In genomic region chr2:11738589-11739436, GRCh38 we compare ENCODE assay signal across 9 cellular contexts. TPM values are rescaled to one million over a fixed set of nuclear protein-coding genes. Genes with fewer than 3 reads are reported as not detected.
DNase-seq lines count a peak whose midpoint lies in the region; ATAC-seq, FAIRE-seq and TF ChIP-seq lines count a peak whose summit lies in the region.
"Had no signal": no experiment of that assay in that cellular context is flagged by ENCODE, and none has a peak within 500 bp of the region (broad histone marks: within the 10 kb centered on the region; RNA-seq: fewer than 3 reads in every experiment).

No MANE protein-coding gene starts in this region.

- peak overlapping the region; percentile 40 for H3K4me3 Mint-ChIP-seq in natural killer cell treated with Interleukin-12 subunit alpha and Interleukin-12 subunit beta and Interleukin-15 and Interleukin-18, amount 100 ng/mL, for 72 hours
- H3K4me3 Mint-ChIP-seq: stimulated activated naive CD8-positive, alpha-beta T cell treated with anti-CD3 and anti-CD28 coated beads, Interleukin-15, Interleukin-2, amounts not matched to agents 100 ng/mL and 50 ng/mL, for 24 hours had no signal

- H3K27ac Mint-ChIP-seq in natural killer cell treated with Interleukin-12 subunit alpha and Interleukin-12 subunit beta and Interleukin-15 and Interleukin-18, amount 100 ng/mL, for 72 hours: peak overlapping the region; percentile 29 to 43
- H3K27ac Mint-ChIP-seq: stimulated activated naive CD8-positive, alpha-beta T cell treated with anti-CD3 and anti-CD28 coated beads, Interleukin-15, Interleukin-2, amounts not matched to agents 100 ng/mL and 50 ng/mL, for 24 hours had no signal

- H3K4me1 Mint-ChIP-seq in natural killer cell treated with Interleukin-12 subunit alpha and Interleukin-12 subunit beta and Interleukin-15 and Interleukin-18, amount 100 ng/mL, for 72 hours (ENCODE audit: low read depth in 2 of 2): peaks cover 26 to 29% of the 10 kb centered on the region in 2 donors

- H2AFZ ChIP-seq in endothelial cell of umbilical vein (ENCODE audit: low read depth, low read length): peak overlapping the region; percentile 63

- H3K9me1 ChIP-seq in endothelial cell of umbilical vein (replicated peaks; ENCODE audit: control insufficient read depth, extremely low read depth, insufficient read depth, low read length): no peaks in the 10 kb centered on the region

- intact Hi-C loops in endothelial cell of umbilical vein (cut with micrococcal nuclease): loop anchor here (1.0 kb wide), 2 partner anchors 40 to 46 kb away; no protein-coding TSS in a partner anchor

- dilution Hi-C loops in endothelial cell of umbilical vein (cut with MboI; ENCODE audit: extremely low pct_ligation_motif_present, low sequenced_read_pairs): no loop called here

- POLR2A ChIA-PET in endothelial cell of umbilical vein (lab: Charles Lee): no interaction called here

- H3K4me1 ChIP-seq in endothelial cell of umbilical vein (ENCODE audit: control insufficient read depth, extremely low read depth, insufficient read depth, low read length): peaks cover 23% of the 10 kb centered on the region

- ATAC-seq in HG03439 (IDR thresholded peaks at IDR 0.05; ENCODE audit: unreplicated experiment): peak; percentile 60
- peak; percentile 99 for ATAC-seq in SK-N-SH treated with all-trans-retinoic acid at 6 μM for 48 hours
- ATAC-seq in natural killer cell treated with Interleukin-12 subunit alpha and Interleukin-12 subunit beta and Interleukin-15 and Interleukin-18, amount 100 ng/mL, for 72 hours: peak; percentile 80 to 84

- H3K27me3 Mint-ChIP-seq in natural killer cell treated with Interleukin-12 subunit alpha and Interleukin-12 subunit beta and Interleukin-15 and Interleukin-18, amount 100 ng/mL, for 72 hours: peaks cover 1 to 7% of the 10 kb centered on the region in 2 donors

- CTCF ChIA-PET in endothelial cell of umbilical vein (lab: Charles Lee): interaction anchor here (1.1 to 5.3 kb wide), 12 partner anchors 8 to 1268 kb away, joined by 3 to 80 read pairs (median 7); partner anchors contain the start of gene LPIN1

- TF ChIP-seq CTCF in GM12873 (IDR thresholded peaks at IDR 0.05; ENCODE audit: insufficient read depth, low read depth, low read length, missing control alignments) (peak; percentile 53), endothelial cell of umbilical vein (IDR thresholded peaks at IDR 0.05; ENCODE audit: extremely low read depth in 1 of 2, insufficient read depth in 1 of 2, low read depth in 1 of 2, low read length in 2 of 2) (peak; percentile 47 to 71)

- no peak for TF ChIP-seq POLR2A in endothelial cell of umbilical vein (IDR thresholded peaks at IDR 0.05; ENCODE audit: low read depth, low read length)

- no peaks in the 10 kb centered on the region for H3K79me2 ChIP-seq in endothelial cell of umbilical vein (ENCODE audit: control insufficient read depth, insufficient read depth, low read length)

- H3K27me3 ChIP-seq in endothelial cell of umbilical vein (ENCODE audit: control insufficient read depth in 2 of 2, insufficient read depth in 2 of 2, low read length in 2 of 2): peaks cover 6 to 10% of the 10 kb centered on the region in 2 experiments

- no peak overlapping the region for H3K4me3 ChIP-seq in endothelial cell of umbilical vein (replicated peaks in 1 of 3; ENCODE audit: insufficient read depth in 1 of 3, low read depth in 1 of 3, low read length in 3 of 3)

- no peaks in the 10 kb centered on the region for H4K20me1 ChIP-seq in endothelial cell of umbilical vein (replicated peaks; ENCODE audit: control insufficient read depth, extremely low read depth, insufficient read depth, low read length)

- H3K36me3 Mint-ChIP-seq in natural killer cell treated with Interleukin-12 subunit alpha and Interleukin-12 subunit beta and Interleukin-15 and Interleukin-18, amount 100 ng/mL, for 72 hours: no peaks in the 10 kb centered on the region

- H3K36me3 ChIP-seq in endothelial cell of umbilical vein (ENCODE audit: control insufficient read depth in 2 of 2, extremely low read depth in 1 of 2, insufficient read depth in 2 of 2, low read length in 2 of 2): no peaks in the 10 kb centered on the region

- BruUV-seq in endothelial cell of umbilical vein (replicated peaks; lab: Mats Ljungman, UMichigan): no TSS peak

- no peaks in the 10 kb centered on the region for H3K9me3 ChIP-seq in endothelial cell of umbilical vein (replicated peaks; ENCODE audit: control insufficient read depth, insufficient read depth, low read length)

- DNase-seq in AG08395 (ENCODE audit: low spot score): peak; percentile 76
- DNase-seq in endothelial cell of umbilical vein (ENCODE audit: low read depth, low spot score): peak; percentile 52
- DNase-seq in natural killer cell treated with Interleukin-12 subunit alpha and Interleukin-12 subunit beta and Interleukin-15 and Interleukin-18, amount 100 ng/mL, for 72 hours (ENCODE audit: low spot score): peak; percentile 79
- DNase-seq in germinal center (ENCODE audit: low spot score): no peak
- DNase-seq in inferior parietal cortex (ENCODE audit: extremely low spot score): no peak

- no peak overlapping the region for H3K27ac ChIP-seq in endothelial cell of umbilical vein (ENCODE audit: insufficient read depth, low read depth, low read length)

- FAIRE-seq in endothelial cell of umbilical vein (lab: Jason Lieb, UNC): peak; percentile 74

- H3K4me2 ChIP-seq in endothelial cell of umbilical vein (ENCODE audit: insufficient read depth, low read length): no peak overlapping the region

- H3K9ac ChIP-seq in endothelial cell of umbilical vein (replicated peaks; ENCODE audit: extremely low read depth, insufficient read depth, low read length): no peak overlapping the region

- no peaks in the 10 kb centered on the region for H3K9me3 Mint-ChIP-seq in natural killer cell treated with Interleukin-12 subunit alpha and Interleukin-12 subunit beta and Interleukin-15 and Interleukin-18, amount 100 ng/mL, for 72 hours
- H3K9me3 Mint-ChIP-seq: stimulated activated naive CD8-positive, alpha-beta T cell treated with anti-CD3 and anti-CD28 coated beads, Interleukin-15, Interleukin-2, amounts not matched to agents 100 ng/mL and 50 ng/mL, for 24 hours had no signal

TF ChIP-seq in SK-N-SH treated with all-trans-retinoic acid at 6 μM for 48 hours, 23 proteins besides CTCF, POLR2A, EP300 and RAD21:
- 0 out of 2 replicates have a peak, but pooled peaks have one; percentile 20 for TF ChIP-seq GLIS3 (CRISPR knock-in tag; IDR thresholded peaks at IDR 0.05)
- TF ChIP-seq ZC3H10 (CRISPR knock-in tag; IDR thresholded peaks at IDR 0.05): no peak

TF ChIP-seq in endothelial cell of umbilical vein, 7 proteins besides CTCF, POLR2A, EP300 and RAD21:
- TF ChIP-seq POLR2AphosphoS5 (IDR thresholded peaks at IDR 0.05; ENCODE audit: insufficient read depth, low read depth, low read length) (no peak), EZH2 (IDR thresholded peaks at IDR 0.05; ENCODE audit: borderline replicate concordance, low read depth, low read length, severe bottlenecking) (no peak), FOS (IDR thresholded peaks at IDR 0.05; ENCODE audit: borderline replicate concordance, insufficient read depth, low read length) (no peak), MYC (IDR thresholded peaks at IDR 0.05; ENCODE audit: low read depth, low read length) (no peak)

RNA-seq across cellular contexts. Expression of gene LPIN1, which starts 7.6 kb away (rescaled TPM):
- total RNA-seq in endothelial cell of umbilical vein: 66.6 and 80.4 TPM in 2 replicates
- 19.5 and 26.6 TPM in 2 replicates for polyA plus RNA-seq in endothelial cell of umbilical vein
- 26.1 TPM in 2 replicates for polyA plus RNA-seq in endothelial cell of umbilical vein (2011; cell fraction: cytosol; rRNA removed)
- 77.8 and 85.7 TPM in 2 replicates for polyA plus RNA-seq in endothelial cell of umbilical vein (2011; cell fraction: nucleus; rRNA removed)
- polyA plus RNA-seq in endothelial cell of umbilical vein (2012): 25.5 and 31.7 TPM in 2 replicates
- polyA minus RNA-seq in endothelial cell of umbilical vein: 46.4 and 48.3 TPM in 2 replicates
- 12.7 TPM for polyA minus RNA-seq in endothelial cell of umbilical vein (2011; cell fraction: cytosol; rRNA and poly(A)+ RNA removed)
- polyA minus RNA-seq in endothelial cell of umbilical vein (2011; cell fraction: nucleus; rRNA and poly(A)+ RNA removed): 47.4 and 60.8 TPM in 2 replicates
- total RNA-seq in natural killer cell treated with Interleukin-12 subunit alpha and Interleukin-12 subunit beta and Interleukin-15 and Interleukin-18, amount 100 ng/mL, for 72 hours: 100 to 1,000 TPM in 1 of 2 donors, 10 to 100 TPM in 1; 63.0 to 112 TPM

Comparison
In these comparisons a context has a peak if more than half of its experiments do, and no peak if none do; other contexts are left out.
1. DNase-seq: peak in AG08395 (single experiment), endothelial cell of umbilical vein (single experiment) and natural killer cell treated with Interleukin-12 subunit alpha and Interleukin-12 subunit beta and Interleukin-15 and Interleukin-18, amount 100 ng/mL, for 72 hours (single experiment); none in germinal center (single experiment) and inferior parietal cortex (single experiment).
2. Peak in every context shown above with its lines, with median percentiles within 50 percentile points of each other: ATAC-seq.